Comparison of ENCODE assay signal across 2 cellular contexts in genomic region chr9:136336156-136336860, GRCh38.
A peak's percentile ranks its signal among the peaks of the same experiment; 100 is the strongest.
TF ChIP-seq lines count a peak whose summit lies in the region.

No MANE protein-coding gene starts in this region.

TF ChIP-seq in HepG2, 621 proteins besides CTCF, POLR2A, EP300 and RAD21:
- TF ChIP-seq THAP8 (CRISPR knock-in tag; IDR thresholded peaks at IDR 0.05; ENCODE audit: borderline replicate concordance) (no peak), ZNF343 (CRISPR knock-in tag; IDR thresholded peaks at IDR 0.05) (no peak), ARNT (IDR thresholded peaks at IDR 0.05) (no peak), ZNF546 (CRISPR knock-in tag; conservative IDR thresholded peaks at IDR 0.05) (no peak), HMGXB3 (CRISPR knock-in tag; IDR thresholded peaks at IDR 0.05; ENCODE audit: borderline replicate concordance) (no peak), POLR2AphosphoS5 (IDR thresholded peaks at IDR 0.05; ENCODE audit: low read depth, low read length) (no peak), FOSL2 (CRISPR knock-in tag; IDR thresholded peaks at IDR 0.05) (peak; percentile 51; the same call in 1 of the 2 replicates), JUN (CRISPR knock-in tag; IDR thresholded peaks at IDR 0.05) (no peak), NR2F6 (IDR thresholded peaks at IDR 0.05) (no peak), NR2F6 (CRISPR knock-in tag; IDR thresholded peaks at IDR 0.05) (no peak), SIN3A (IDR thresholded peaks at IDR 0.05; ENCODE audit: borderline replicate concordance, low read depth, low read length) (no peak), ZNF326 (CRISPR knock-in tag; IDR thresholded peaks at IDR 0.05; ENCODE audit: borderline replicate concordance) (no peak), ZSCAN9 (CRISPR knock-in tag; IDR thresholded peaks at IDR 0.05; ENCODE audit: borderline replicate concordance) (no peak), SMAD3 (CRISPR knock-in tag; IDR thresholded peaks at IDR 0.05) (no peak), HNRNPLL (IDR thresholded peaks at IDR 0.05; ENCODE audit: low read depth, low read length, poor library complexity, severe bottlenecking) (no peak), KDM5A (IDR thresholded peaks at IDR 0.05; ENCODE audit: borderline replicate concordance, low read length) (no peak)
- TF ChIP-seq, protein P1, sequence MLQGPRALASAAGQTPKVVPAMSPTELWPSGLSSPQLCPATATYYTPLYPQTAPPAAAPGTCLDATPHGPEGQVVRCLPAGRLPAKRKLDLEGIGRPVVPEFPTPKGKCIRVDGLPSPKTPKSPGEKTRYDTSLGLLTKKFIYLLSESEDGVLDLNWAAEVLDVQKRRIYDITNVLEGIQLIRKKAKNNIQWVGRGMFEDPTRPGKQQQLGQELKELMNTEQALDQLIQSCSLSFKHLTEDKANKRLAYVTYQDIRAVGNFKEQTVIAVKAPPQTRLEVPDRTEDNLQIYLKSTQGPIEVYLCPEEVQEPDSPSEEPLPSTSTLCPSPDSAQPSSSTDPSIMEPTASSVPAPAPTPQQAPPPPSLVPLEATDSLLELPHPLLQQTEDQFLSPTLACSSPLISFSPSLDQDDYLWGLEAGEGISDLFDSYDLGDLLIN (CRISPR knock-in tag; IDR thresholded peaks at IDR 0.05; ENCODE audit: borderline replicate concordance): no peak
- TF ChIP-seq, protein P2, sequence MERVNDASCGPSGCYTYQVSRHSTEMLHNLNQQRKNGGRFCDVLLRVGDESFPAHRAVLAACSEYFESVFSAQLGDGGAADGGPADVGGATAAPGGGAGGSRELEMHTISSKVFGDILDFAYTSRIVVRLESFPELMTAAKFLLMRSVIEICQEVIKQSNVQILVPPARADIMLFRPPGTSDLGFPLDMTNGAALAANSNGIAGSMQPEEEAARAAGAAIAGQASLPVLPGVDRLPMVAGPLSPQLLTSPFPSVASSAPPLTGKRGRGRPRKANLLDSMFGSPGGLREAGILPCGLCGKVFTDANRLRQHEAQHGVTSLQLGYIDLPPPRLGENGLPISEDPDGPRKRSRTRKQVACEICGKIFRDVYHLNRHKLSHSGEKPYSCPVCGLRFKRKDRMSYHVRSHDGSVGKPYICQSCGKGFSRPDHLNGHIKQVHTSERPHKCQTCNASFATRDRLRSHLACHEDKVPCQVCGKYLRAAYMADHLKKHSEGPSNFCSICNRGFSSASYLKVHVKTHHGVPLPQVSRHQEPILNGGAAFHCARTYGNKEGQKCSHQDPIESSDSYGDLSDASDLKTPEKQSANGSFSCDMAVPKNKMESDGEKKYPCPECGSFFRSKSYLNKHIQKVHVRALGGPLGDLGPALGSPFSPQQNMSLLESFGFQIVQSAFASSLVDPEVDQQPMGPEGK (CRISPR knock-in tag; IDR thresholded peaks at IDR 0.05): peak; percentile 40; the same call in 1 of the 2 replicates

TF ChIP-seq in SK-N-SH treated with all-trans-retinoic acid at 6 μM for 48 hours, 23 proteins besides CTCF, POLR2A, EP300 and RAD21:
- TF ChIP-seq CREB5 (CRISPR knock-in tag; IDR thresholded peaks at IDR 0.05; ENCODE audit: low read depth): no peak
